In the genomic region with DNA sequence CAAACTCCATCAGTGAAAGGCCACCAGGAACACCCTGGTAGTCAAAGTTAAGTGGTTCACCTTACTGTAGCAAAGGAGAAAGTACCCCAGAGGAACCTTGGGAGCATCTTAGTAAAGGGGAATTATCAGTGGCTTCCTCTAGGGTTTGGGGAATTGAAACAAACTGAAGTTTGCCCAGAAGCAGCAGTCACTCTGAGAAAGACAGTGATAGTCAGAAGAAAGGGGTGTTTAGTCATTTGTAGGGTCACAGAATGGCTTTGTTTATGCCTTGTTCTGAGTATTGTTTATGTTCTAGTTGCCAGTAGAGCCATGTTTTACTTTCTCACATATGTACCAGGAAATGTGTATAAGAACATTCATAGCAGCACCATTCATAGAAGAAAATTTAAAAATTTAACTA, we compare ENCODE assay signal across 12 cellular contexts.
A peak's percentile ranks its signal among the peaks of the same experiment; 100 is the strongest.
DNase-seq lines count a peak whose midpoint lies in the region; ATAC-seq lines count a peak whose summit lies in the region.
"Had no signal": no experiment of that assay in that cellular context is flagged by ENCODE, and none has a peak within 500 bp of the region (broad histone marks: within the 10 kb centered on the region; RNA-seq: fewer than 3 reads in every experiment).

No MANE protein-coding gene starts in this region.

- peak; percentile 70 for ATAC-seq in GM18517 (IDR thresholded peaks at IDR 0.05; ENCODE audit: unreplicated experiment)
- peak; percentile 67 for ATAC-seq in GM21381 (IDR thresholded peaks at IDR 0.05; ENCODE audit: unreplicated experiment)
- ATAC-seq in HG02884 (IDR thresholded peaks at IDR 0.05; ENCODE audit: unreplicated experiment): peak; percentile 88
- ATAC-seq in HG03521 (IDR thresholded peaks at IDR 0.05; ENCODE audit: unreplicated experiment): peak; percentile 55
- no peak for ATAC-seq in HG02970 (IDR thresholded peaks at IDR 0.05; ENCODE audit: low FRiP score, unreplicated experiment)
- ATAC-seq: activated CD8-positive, alpha-beta T cell treated with anti-CD3 and anti-CD28 coated beads, Interleukin-2, amount 10 ng/mL, durations not matched to agents 7 days and 5 days; GM23338 had no signal

- intact Hi-C loops in posterior vena cava (cut with DNase I): no loop called here

- DNase-seq in posterior vena cava (ENCODE audit: low spot score): no peak
- DNase-seq in NCI-H1105 treated with DMSO at 0.1 percent for 48 hours (lab: John Stamatoyannopoulos, UW): no peak
- DNase-seq in COLO668 (lab: John Stamatoyannopoulos, UW; ENCODE audit: unreplicated experiment): no peak
- DNase-seq: activated CD8-positive, alpha-beta T cell treated with anti-CD3 and anti-CD28 coated beads, Interleukin-2, amount 10 ng/mL, durations not matched to agents 7 days and 5 days; activated gamma-delta T cell; NK-92 treated with Interleukin-12 subunit alpha and Interleukin-12 subunit beta, amount 100 ng/mL, for 24 hours had no signal
